ENCODE assay signal across 18 cellular contexts in genomic region chr3:30671527-30672286, GRCh38.
DNase-seq lines count a peak whose midpoint lies in the region; ATAC-seq lines count a peak whose summit lies in the region.
"Had no signal": no experiment of that assay in that cellular context is flagged by ENCODE, and none has a peak within 500 bp of the region (broad histone marks: within the 10 kb centered on the region; RNA-seq: fewer than 3 reads in every experiment).

No MANE protein-coding gene starts in this region.

- H3K9me3 Mint-ChIP-seq in T-helper 1 cell treated with Interleukin-12 subunit alpha and Interleukin-12 subunit beta and Interleukin-4 antibody, amounts not matched to agents 30 μg/mL and 1 μg/mL, for 36 hours: no peaks in the 10 kb centered on the region
- H3K9me3 Mint-ChIP-seq in effector memory CD8-positive, alpha-beta T cell: no peaks in the 10 kb centered on the region
- H3K9me3 Mint-ChIP-seq: CD14-positive monocyte had no signal

- peak overlapping the region; percentile 43 for H3K27ac ChIP-seq in skeletal muscle tissue (ENCODE audit: low read depth, low read length)
- H3K27ac ChIP-seq: 22Rv1 had no signal

- ATAC-seq in T-helper 17 cell (peak; percentile 18), HG03280 (IDR thresholded peaks at IDR 0.05; ENCODE audit: unreplicated experiment) (no peak), HG03565 (IDR thresholded peaks at IDR 0.05; ENCODE audit: unreplicated experiment) (no peak)
- ATAC-seq in effector memory CD8-positive, alpha-beta T cell (replicated peaks): no peak

- peaks cover 81% of the 10 kb centered on the region for H3K4me1 Mint-ChIP-seq in T-helper 1 cell treated with Interleukin-12 subunit alpha and Interleukin-12 subunit beta and Interleukin-4 antibody, amounts not matched to agents 30 μg/mL and 1 μg/mL, for 36 hours (ENCODE audit: low read depth)
- peaks cover 68% of the 10 kb centered on the region for H3K4me1 Mint-ChIP-seq in T-helper 17 cell
- peaks cover 43 to 81% of the 10 kb centered on the region in 2 donors for H3K4me1 Mint-ChIP-seq in effector memory CD8-positive, alpha-beta T cell (ENCODE audit: low read depth in 2 of 2)

- no peak overlapping the region for H3K4me3 ChIP-seq in skeletal muscle tissue (ENCODE audit: low read length in 3 of 3)
- H3K4me3 ChIP-seq: right atrium auricular region, thoracic aorta had no signal

- no peak overlapping the region for H3K9ac ChIP-seq in skeletal muscle tissue (ENCODE audit: low read depth in 1 of 3, low read length in 3 of 3)

- H3K9me3 ChIP-seq in T-helper 17 cell (ENCODE audit: control insufficient read depth, low read length, poor library complexity, severe bottlenecking): no peaks in the 10 kb centered on the region
- H3K9me3 ChIP-seq in skeletal muscle tissue (ENCODE audit: control insufficient read depth in 3 of 3, low read length in 3 of 3): no peaks in the 10 kb centered on the region
- H3K9me3 ChIP-seq: right atrium auricular region, thoracic aorta had no signal

- peaks cover 0 to 14% (median 7%) of the 10 kb centered on the region in 3 donors for H3K4me1 ChIP-seq in skeletal muscle tissue (ENCODE audit: control insufficient read depth in 3 of 3, insufficient read depth in 3 of 3, low read length in 3 of 3)

- H3K27me3 Mint-ChIP-seq in T-helper 1 cell treated with Interleukin-12 subunit alpha and Interleukin-12 subunit beta and Interleukin-4 antibody, amounts not matched to agents 30 μg/mL and 1 μg/mL, for 36 hours (ENCODE audit: low read depth): no peaks in the 10 kb centered on the region
- no peaks in the 10 kb centered on the region for H3K27me3 Mint-ChIP-seq in T-helper 17 cell
- no peaks in the 10 kb centered on the region for H3K27me3 Mint-ChIP-seq in effector memory CD8-positive, alpha-beta T cell

- H3K27ac Mint-ChIP-seq in T-helper 1 cell treated with Interleukin-12 subunit alpha and Interleukin-12 subunit beta and Interleukin-4 antibody, amounts not matched to agents 30 μg/mL and 1 μg/mL, for 36 hours: peak overlapping the region; percentile 39
- H3K27ac Mint-ChIP-seq in T-helper 17 cell: peak overlapping the region; percentile 83
- H3K27ac Mint-ChIP-seq in effector memory CD8-positive, alpha-beta T cell: peak overlapping the region; percentile 4 to 50

- H3K27me3 ChIP-seq in skeletal muscle tissue (ENCODE audit: control insufficient read depth in 3 of 3, insufficient read depth in 3 of 3, low read length in 3 of 3): no peaks in the 10 kb centered on the region
- H3K27me3 ChIP-seq: right atrium auricular region had no signal

- no peak for DNase-seq in T-helper 1 cell
- no peak for DNase-seq in T-helper 17 cell
- no peak for DNase-seq in effector memory CD8-positive, alpha-beta T cell
- DNase-seq in NCI-H1092 treated with DMSO at 0.1 percent for 48 hours (lab: John Stamatoyannopoulos, UW): no peak
- DNase-seq: activated effector memory CD4-positive, alpha-beta T cell treated with anti-CD3 and anti-CD28 coated beads, Interleukin-2, amount 50 U/mL, for 16 hours; EL; foreskin fibroblast; NCI-H1436; Right ventricle myocardium superior; T-helper 9 cell had no signal

- H3K36me3 Mint-ChIP-seq in T-helper 1 cell treated with Interleukin-12 subunit alpha and Interleukin-12 subunit beta and Interleukin-4 antibody, amounts not matched to agents 30 μg/mL and 1 μg/mL, for 36 hours (ENCODE audit: low read depth): peaks cover 80% of the 10 kb centered on the region
- H3K36me3 Mint-ChIP-seq in T-helper 17 cell (ENCODE audit: low read depth): peaks cover 17% of the 10 kb centered on the region
- H3K36me3 Mint-ChIP-seq in effector memory CD8-positive, alpha-beta T cell (ENCODE audit: insufficient read depth): peaks cover 67% of the 10 kb centered on the region

- H3K36me3 ChIP-seq in skeletal muscle tissue (ENCODE audit: control insufficient read depth in 3 of 3, insufficient read depth in 3 of 3, low read length in 3 of 3): peaks cover 19 to 44% (median 29%) of the 10 kb centered on the region in 3 donors

- peak overlapping the region; percentile 73 for H3K4me3 Mint-ChIP-seq in T-helper 1 cell treated with Interleukin-12 subunit alpha and Interleukin-12 subunit beta and Interleukin-4 antibody, amounts not matched to agents 30 μg/mL and 1 μg/mL, for 36 hours
- H3K4me3 Mint-ChIP-seq in T-helper 17 cell: peak overlapping the region; percentile 81
- no peak overlapping the region for H3K4me3 Mint-ChIP-seq in effector memory CD8-positive, alpha-beta T cell
- H3K4me3 Mint-ChIP-seq: CD14-positive monocyte had no signal

Comparison
In these comparisons a context has a peak if more than half of its experiments do, and no peak if none do; other contexts are left out.
1. H3K27ac Mint-ChIP-seq: peak in every context shown above with its lines; median percentile 83 in T-helper 17 cell; 39 in T-helper 1 cell treated with Interleukin-12 subunit alpha and Interleukin-12 subunit beta and Interleukin-4 antibody, amounts not matched to agents 30 μg/mL and 1 μg/mL, for 36 hours; 27 in effector memory CD8-positive, alpha-beta T cell.
2. H3K4me3 Mint-ChIP-seq: peak in T-helper 1 cell treated with Interleukin-12 subunit alpha and Interleukin-12 subunit beta and Interleukin-4 antibody, amounts not matched to agents 30 μg/mL and 1 μg/mL, for 36 hours (single experiment) and T-helper 17 cell (single experiment); none in effector memory CD8-positive, alpha-beta T cell (0 of 2).